Comparison of ENCODE assay signal across 12 cellular contexts in the genomic region with DNA sequence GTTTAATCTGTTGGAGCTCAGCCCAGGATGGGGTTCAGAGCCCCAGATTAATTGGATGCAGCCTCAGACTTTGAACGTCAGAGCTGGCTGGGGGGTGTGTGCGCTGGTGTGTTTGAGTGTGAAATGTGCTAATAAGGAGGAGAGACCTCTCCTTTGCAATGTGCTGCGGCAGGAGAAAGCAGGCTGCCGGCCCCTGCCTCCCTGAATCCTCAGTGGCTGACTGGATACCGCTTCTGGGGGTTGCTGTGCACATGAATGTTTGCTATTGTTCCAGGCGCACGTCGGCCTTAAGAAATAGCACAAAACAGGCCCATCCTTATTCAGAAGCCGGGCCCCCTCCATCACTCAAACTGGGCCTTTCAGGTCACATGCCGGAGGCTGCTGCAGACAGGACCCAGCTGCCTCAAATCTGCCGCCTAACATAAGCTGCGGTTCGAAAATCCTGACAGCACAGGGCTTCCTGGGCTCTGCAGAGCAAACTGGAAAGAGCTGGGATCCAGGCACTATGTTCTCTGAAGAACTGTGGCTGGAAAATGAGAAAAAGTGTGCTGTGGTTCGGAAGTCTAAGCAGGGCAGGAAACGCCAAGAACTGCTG.
DNase-seq lines count a peak whose midpoint lies in the region; ATAC-seq and TF ChIP-seq lines count a peak whose summit lies in the region.
"Had no signal": no experiment of that assay in that cellular context is flagged by ENCODE, and none has a peak within 500 bp of the region (broad histone marks: within the 10 kb centered on the region; RNA-seq: fewer than 3 reads in every experiment).

No MANE protein-coding gene starts in this region.

- H3K27ac ChIP-seq in aorta (ENCODE audit: low read depth in 1 of 2, low read length in 2 of 2): peak overlapping the region; percentile 78 to 82
- H3K27ac ChIP-seq: SJCRH30 had no signal

- H3K9me3 ChIP-seq in aorta (ENCODE audit: control insufficient read depth, low read length): no peaks in the 10 kb centered on the region
- H3K9me3 ChIP-seq: SJCRH30 had no signal

- H3K27me3 ChIP-seq in aorta (ENCODE audit: control insufficient read depth in 1 of 2, insufficient read depth in 2 of 2, low read length in 1 of 2): no peaks in the 10 kb centered on the region
- H3K27me3 ChIP-seq: SJCRH30 had no signal

- no peaks in the 10 kb centered on the region for H3K4me1 ChIP-seq in aorta (ENCODE audit: control insufficient read depth in 1 of 2, insufficient read depth in 2 of 2, low read length in 2 of 2)
- H3K4me1 ChIP-seq: SJCRH30 had no signal

- no peak for TF ChIP-seq CTCF in choroid plexus epithelial cell (conservative IDR thresholded peaks at IDR 0.05; ENCODE audit: low read depth, low read length)

- intact Hi-C loops in aorta (cut with DNase I): loop anchor here in 1 of 2 donors (5.0 kb wide), 1 partner anchor 83 kb away; a partner anchor contains a TSS

- H3K4me3 ChIP-seq in choroid plexus epithelial cell (ENCODE audit: low read depth, low read length) (no peak overlapping the region), aorta (ENCODE audit: low read length in 2 of 2) (no peak overlapping the region)
- H3K4me3 ChIP-seq: SJCRH30 had no signal

- ATAC-seq in aorta (ENCODE audit: low FRiP score): peak; percentile 31
- ATAC-seq: activated naive CD4-positive, alpha-beta T cell treated with anti-CD3 and anti-CD28 coated beads, Interleukin-2, amount 50 U/mL, for 72 hours had no signal

- no peaks in the 10 kb centered on the region for H3K36me3 ChIP-seq in aorta (ENCODE audit: control insufficient read depth in 1 of 2, insufficient read depth in 2 of 2, low read length in 1 of 2)
- H3K36me3 ChIP-seq: SJCRH30 had no signal

- WGBS in aorta, 2 donors: 14% methylated on average over 15 of the region's 15 CpGs

- DNase-seq in choroid plexus epithelial cell (ENCODE audit: low read depth): peak; percentile 27
- DNase-seq in hepatic stellate cell (ENCODE audit: low spot score): peak; percentile 17
- DNase-seq in nucleus accumbens (lab: John Stamatoyannopoulos, UW): peak in 49 of 56 donors; percentile 7 to 82 (median 57)
- no peak for DNase-seq in aorta
- DNase-seq in NCI-H748 treated with DMSO at 0.1 percent for 48 hours (lab: John Stamatoyannopoulos, UW): no peak
- DNase-seq in NCI-H1105 (lab: John Stamatoyannopoulos, UW): no peak
- DNase-seq in HUDEP-2 (lab: John Stamatoyannopoulos, UW; ENCODE audit: unreplicated experiment in 76 of 76): no peak
- DNase-seq: activated CD4-positive, alpha-beta T cell treated with anti-CD3 and anti-CD28 coated beads, Interleukin-2, amount 10 ng/mL, durations not matched to agents 7 days and 5 days; DMS79; SJCRH30; stimulated activated CD4-positive, alpha-beta T cell treated with anti-CD3 and anti-CD28 coated beads, Interleukin-2, amount 100 ng/mL, for 48 hours had no signal

Comparison
In these comparisons a context has a peak if more than half of its experiments do, and no peak if none do; other contexts are left out.
1. DNase-seq: peak in choroid plexus epithelial cell (single experiment), hepatic stellate cell (single experiment) and nucleus accumbens (49 of 56); none in aorta (0 of 2), NCI-H748 treated with DMSO at 0.1 percent for 48 hours (single experiment), NCI-H1105 (single experiment) and HUDEP-2 (0 of 76).